Comparison of ENCODE assay signal across 8 cellular contexts in the genomic region with DNA sequence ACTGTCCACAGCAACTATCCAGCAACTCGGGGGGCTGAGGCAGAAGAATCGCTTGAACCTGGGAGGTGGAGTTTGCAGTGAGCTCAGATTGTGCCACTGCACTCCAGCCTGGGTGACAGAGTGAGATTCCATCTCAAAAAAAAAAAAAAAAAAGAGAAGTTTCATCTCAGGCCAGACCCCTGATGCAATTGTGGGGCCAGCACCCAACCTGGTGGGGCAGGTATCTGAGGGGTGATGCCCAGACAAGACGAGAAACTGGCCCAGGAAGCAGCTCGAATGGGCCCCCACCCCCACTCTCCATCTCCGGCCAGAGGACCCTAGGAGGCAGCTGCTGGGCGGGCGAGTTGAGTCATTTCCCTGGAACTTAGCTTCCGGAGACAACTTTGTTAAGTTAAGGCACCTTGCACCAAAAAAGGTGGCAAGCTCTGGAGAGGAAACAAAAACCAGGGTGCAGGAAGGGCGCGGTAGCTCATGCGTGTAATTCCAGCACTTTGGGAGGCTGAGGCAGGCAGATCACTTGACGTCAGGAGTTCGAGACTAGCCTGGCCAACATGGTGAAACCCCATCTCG. TPM values are rescaled to one million over a fixed set of nuclear protein-coding genes. Genes with fewer than 3 reads are reported as not detected.
DNase-seq lines count a peak whose midpoint lies in the region; ATAC-seq, FAIRE-seq and TF ChIP-seq lines count a peak whose summit lies in the region.
"Not testable (repeated sequence)": the region's sequence is repeated elsewhere in the genome, so short reads cannot be mapped to it uniquely, and the experiment has no call there.

No MANE protein-coding gene starts in this region.

- not testable (repeated sequence) for TF ChIP-seq CTCF in HEK293 (tag by site-specific recombination; IDR thresholded peaks at IDR 0.05); RWPE2 (IDR thresholded peaks at IDR 0.05; ENCODE audit: poor library complexity, severe bottlenecking); astrocyte of the spinal cord (IDR thresholded peaks at IDR 0.05; ENCODE audit: low read depth, low read length); endothelial cell of umbilical vein (IDR thresholded peaks at IDR 0.05; ENCODE audit: extremely low read depth in 1 of 2, insufficient read depth in 1 of 2, low read depth in 1 of 2, low read length in 2 of 2)

- H3K23ac ChIP-seq in mesenchymal stem cell (ENCODE audit: low read length in 2 of 2): not testable (repeated sequence)

- intact Hi-C loops in endothelial cell of umbilical vein (cut with micrococcal nuclease): not testable (repeated sequence)

- peak overlapping the region in 1 of 2 experiments; percentile 82 for H3K18ac ChIP-seq in mesenchymal stem cell (ENCODE audit: low read depth in 1 of 2, low read length in 2 of 2)

- dilution Hi-C loops in endothelial cell of umbilical vein (cut with MboI; ENCODE audit: extremely low pct_ligation_motif_present, low sequenced_read_pairs): not testable (repeated sequence)

- whole genome bisulfite sequencing in mesenchymal stem cell: 34% methylated on average over 14 of the region's 14 CpGs

- not testable (repeated sequence) for H3K9me1 ChIP-seq in endothelial cell of umbilical vein (replicated peaks; ENCODE audit: control insufficient read depth, extremely low read depth, insufficient read depth, low read length)

- not testable (repeated sequence) for H3K36me3 ChIP-seq in HEK293 (ENCODE audit: control insufficient read depth in 2 of 2, insufficient read depth in 1 of 2, low read length in 2 of 2); endothelial cell of umbilical vein (ENCODE audit: control insufficient read depth in 2 of 2, extremely low read depth in 1 of 2, insufficient read depth in 2 of 2, low read length in 2 of 2)
- H3K36me3 ChIP-seq in RWPE2 (ENCODE audit: low read depth): peaks cover 36% of the 10 kb centered on the region
- H3K36me3 ChIP-seq in mesenchymal stem cell (ENCODE audit: control insufficient read depth in 1 of 2, insufficient read depth in 2 of 2, low read depth in 1 of 2, low read length in 2 of 2): peaks cover 8 to 13% of the 10 kb centered on the region in 2 experiments

- not testable (repeated sequence) for H2BK120ac ChIP-seq in mesenchymal stem cell (ENCODE audit: low read depth, low read length)

- not testable (repeated sequence) for BruUV-seq in endothelial cell of umbilical vein (replicated peaks; lab: Mats Ljungman, UMichigan)

- peak; percentile 56 for ATAC-seq in RWPE2 (ENCODE audit: low read depth)

- CTCF ChIA-PET in HEK293 (lab: Yijun Ruan, JAX) (interaction anchor here (0.7 to 2.3 kb wide), 4 partner anchors 12 to 30 kb away, joined by 4 to 9 read pairs (median 5); no protein-coding TSS in a partner anchor), endothelial cell of umbilical vein (lab: Charles Lee) (interaction anchor here (0.6 to 2.4 kb wide), 7 partner anchors 10 to 168 kb away, joined by 3 to 12 read pairs (median 7); no protein-coding TSS in a partner anchor)

- not testable (repeated sequence) for H2AFZ ChIP-seq in endothelial cell of umbilical vein (ENCODE audit: low read depth, low read length); mesenchymal stem cell (ENCODE audit: low read depth, low read length)

- TF ChIP-seq POLR2A in endothelial cell of umbilical vein (IDR thresholded peaks at IDR 0.05; ENCODE audit: low read depth, low read length): not testable (repeated sequence)

- H3K27ac ChIP-seq in HEK293 (ENCODE audit: extremely low read depth, low read depth, low read length): not testable (repeated sequence)
- H3K27ac ChIP-seq in RWPE2 (ENCODE audit: poor library complexity, severe bottlenecking) (peak overlapping the region; percentile 94), endothelial cell of umbilical vein (ENCODE audit: insufficient read depth, low read depth, low read length) (peak overlapping the region; percentile 40), mesenchymal stem cell (ENCODE audit: low read length, poor library complexity, severe bottlenecking) (peak overlapping the region; percentile 87)

- not testable (repeated sequence) for H2AK5ac ChIP-seq in mesenchymal stem cell (ENCODE audit: low read length, severe bottlenecking)

- peak overlapping the region; percentile 82 for H4K8ac ChIP-seq in mesenchymal stem cell (ENCODE audit: low read length)

- POLR2A ChIA-PET in HEK293 (lab: Yijun Ruan, JAX): not testable (repeated sequence)
- POLR2A ChIA-PET in endothelial cell of umbilical vein (lab: Charles Lee): interaction anchor here (0.5 to 1.0 kb wide), 4 partner anchors 16 to 848 kb away, joined by 3 read pairs; no protein-coding TSS in a partner anchor

- H2BK5ac ChIP-seq in mesenchymal stem cell (ENCODE audit: low read depth, low read length, poor library complexity, severe bottlenecking): peak overlapping the region; percentile 59

- not testable (repeated sequence) for H4K20me1 ChIP-seq in endothelial cell of umbilical vein (replicated peaks; ENCODE audit: control insufficient read depth, extremely low read depth, insufficient read depth, low read length)

- not testable (repeated sequence) for H3K4ac ChIP-seq in mesenchymal stem cell (ENCODE audit: low read depth in 1 of 2, low read length in 2 of 2)

- H3K4me1 ChIP-seq in HEK293 (ENCODE audit: control insufficient read depth, insufficient read depth, low read length): not testable (repeated sequence)
- H3K4me1 ChIP-seq in RWPE2 (ENCODE audit: insufficient read depth, poor library complexity, severe bottlenecking) (peaks cover 24% of the 10 kb centered on the region), endothelial cell of umbilical vein (ENCODE audit: control insufficient read depth, extremely low read depth, insufficient read depth, low read length) (peaks cover 20% of the 10 kb centered on the region), mesenchymal stem cell (ENCODE audit: control insufficient read depth, insufficient read depth, low read depth, low read length) (peaks cover 26% of the 10 kb centered on the region)

- DNase-seq in 8988T (peak; percentile 74), EH (ENCODE audit: low read depth) (peak; percentile 63), LHCN-M2 (ENCODE audit: low read depth) (peak; percentile 52), RWPE2 (ENCODE audit: low spot score) (peak; percentile 92), astrocyte of the spinal cord (ENCODE audit: low read depth, low spot score) (peak; percentile 62), endothelial cell of umbilical vein (ENCODE audit: low read depth, low spot score) (peak; percentile 40), mesenchymal stem cell (peak; percentile 62)

- H3K9ac ChIP-seq in endothelial cell of umbilical vein (replicated peaks; ENCODE audit: extremely low read depth, insufficient read depth, low read length); mesenchymal stem cell (ENCODE audit: low read length): not testable (repeated sequence)

- not testable (repeated sequence) for H3K14ac ChIP-seq in mesenchymal stem cell (ENCODE audit: low read length in 2 of 2)

- not testable (repeated sequence) for H3K4me2 ChIP-seq in endothelial cell of umbilical vein (ENCODE audit: insufficient read depth, low read length)
- peak overlapping the region; percentile 53 for H3K4me2 ChIP-seq in mesenchymal stem cell (ENCODE audit: low read length, poor library complexity, severe bottlenecking)

- H2BK12ac ChIP-seq in mesenchymal stem cell (ENCODE audit: low read length in 2 of 2): peak overlapping the region in 1 of 2 experiments; percentile 6

- not testable (repeated sequence) for H3K27me3 ChIP-seq in RWPE2 (ENCODE audit: insufficient read depth, poor library complexity, severe bottlenecking); endothelial cell of umbilical vein (ENCODE audit: control insufficient read depth in 2 of 2, insufficient read depth in 2 of 2, low read length in 2 of 2); mesenchymal stem cell (ENCODE audit: control insufficient read depth in 1 of 2, insufficient read depth in 1 of 2, low read length in 2 of 2)

- not testable (repeated sequence) for H3K9me3 ChIP-seq in HEK293 (ENCODE audit: control insufficient read depth, insufficient read depth, low read depth, low read length); RWPE2 (ENCODE audit: severe bottlenecking); endothelial cell of umbilical vein (replicated peaks; ENCODE audit: control insufficient read depth, insufficient read depth, low read length); mesenchymal stem cell (ENCODE audit: control insufficient read depth, low read length)

- not testable (repeated sequence) for H3K79me1 ChIP-seq in mesenchymal stem cell (replicated peaks; ENCODE audit: low read length, poor library complexity, severe bottlenecking)

- H2BK15ac ChIP-seq in mesenchymal stem cell (ENCODE audit: low read depth, poor library complexity, severe bottlenecking): peak overlapping the region; percentile 64

- H4K91ac ChIP-seq in mesenchymal stem cell (ENCODE audit: low read length): peak overlapping the region; percentile 61

- H3K79me2 ChIP-seq in endothelial cell of umbilical vein (ENCODE audit: control insufficient read depth, insufficient read depth, low read length): peaks cover 25% of the 10 kb centered on the region

- not testable (repeated sequence) for H3K4me3 ChIP-seq in HEK293 (ENCODE audit: low read depth, low read length); RWPE2 (ENCODE audit: severe bottlenecking); astrocyte of the spinal cord (ENCODE audit: low read depth, low read length); endothelial cell of umbilical vein (replicated peaks in 1 of 3; ENCODE audit: insufficient read depth in 1 of 3, low read depth in 1 of 3, low read length in 3 of 3); mesenchymal stem cell (ENCODE audit: insufficient read depth in 1 of 2, low read depth in 1 of 2, low read length in 2 of 2)

- FAIRE-seq in endothelial cell of umbilical vein (lab: Jason Lieb, UNC): peak; percentile 87

- in situ Hi-C loops in astrocyte of the spinal cord (cut with HindIII; ENCODE audit: low sequenced_read_pairs): not testable (repeated sequence)

RNA-seq across cellular contexts. Expression of a gene that starts 4.0 kb away (rescaled TPM):
- total RNA-seq in LHCN-M2 (2014; rRNA removed) (12.0 and 12.9 TPM in 2 replicates), endothelial cell of umbilical vein (16.8 and 21.4 TPM in 2 replicates)
- 10.1 TPM for polyA plus RNA-seq in LHCN-M2 (2012)
- 9.3 and 12.3 TPM in 2 replicates for polyA plus RNA-seq in endothelial cell of umbilical vein
- 5.0 and 6.3 TPM in 2 replicates for polyA plus RNA-seq in endothelial cell of umbilical vein (2011; cell fraction: cytosol; rRNA removed)
- 7.2 and 7.8 TPM in 2 replicates for polyA plus RNA-seq in endothelial cell of umbilical vein (2011; cell fraction: nucleus; rRNA removed)
- 6.0 and 6.4 TPM in 2 replicates for polyA plus RNA-seq in endothelial cell of umbilical vein (2012)
- polyA minus RNA-seq in endothelial cell of umbilical vein: 12.9 and 13.4 TPM in 2 replicates
- 11.5 TPM for polyA minus RNA-seq in endothelial cell of umbilical vein (2011; cell fraction: cytosol; rRNA and poly(A)+ RNA removed)
- polyA minus RNA-seq in endothelial cell of umbilical vein (2011; cell fraction: nucleus; rRNA and poly(A)+ RNA removed): 7.4 and 12.3 TPM in 2 replicates
- polyA plus RNA-seq in mesenchymal stem cell (2013, experiment 1 of 2): 8.4 TPM
- 8.3 TPM for polyA plus RNA-seq in mesenchymal stem cell (2013, experiment 2 of 2)

RNA-seq across cellular contexts. Expression of a gene that starts 20.7 kb away (rescaled TPM):
- 6,206 and 6,373 TPM in 2 replicates for total RNA-seq in LHCN-M2 (2014; rRNA removed)
- polyA plus RNA-seq in LHCN-M2 (2012): 12,688 TPM
- 7,266 and 7,283 TPM in 2 replicates for total RNA-seq in endothelial cell of umbilical vein
- 4,441 and 4,733 TPM in 2 replicates for polyA plus RNA-seq in endothelial cell of umbilical vein
- polyA plus RNA-seq in endothelial cell of umbilical vein (2011; cell fraction: cytosol; rRNA removed): 6,749 and 6,812 TPM in 2 replicates
- polyA plus RNA-seq in endothelial cell of umbilical vein (2011; cell fraction: nucleus; rRNA removed): 2,400 and 3,219 TPM in 2 replicates
- 4,941 and 6,018 TPM in 2 replicates for polyA plus RNA-seq in endothelial cell of umbilical vein (2012)
- 2,868 and 4,067 TPM in 2 replicates for polyA minus RNA-seq in endothelial cell of umbilical vein
- polyA minus RNA-seq in endothelial cell of umbilical vein (2011; cell fraction: cytosol; rRNA and poly(A)+ RNA removed): 1,321 TPM
- 805 and 1,158 TPM in 2 replicates for polyA minus RNA-seq in endothelial cell of umbilical vein (2011; cell fraction: nucleus; rRNA and poly(A)+ RNA removed)
- 10,616 TPM for polyA plus RNA-seq in mesenchymal stem cell (2013, experiment 1 of 2)
- 10,486 TPM for polyA plus RNA-seq in mesenchymal stem cell (2013, experiment 2 of 2)

Comparison
In these comparisons a context has a peak if more than half of its experiments do, and no peak if none do; other contexts are left out.
1. DNase-seq: peak in every context shown above with its lines; median percentile 92 in RWPE2; 74 in 8988T; 63 in EH; 62 in astrocyte of the spinal cord; 62 in mesenchymal stem cell; 52 in LHCN-M2; 40 in endothelial cell of umbilical vein.